8 cellular contexts compared by ENCODE assay signal in genomic region chr11:82902086-82902485, GRCh38. TPM values are rescaled to one million over a fixed set of nuclear protein-coding genes. Genes with fewer than 3 reads are reported as not detected.
DNase-seq lines count a peak whose midpoint lies in the region; ATAC-seq and TF ChIP-seq lines count a peak whose summit lies in the region.

No MANE protein-coding gene starts in this region.

- no peak for TF ChIP-seq POLR2A in IMR-90 (IDR thresholded peaks at IDR 0.05; ENCODE audit: low read depth, low read length)
- no peak for TF ChIP-seq POLR2A in breast epithelium (IDR thresholded peaks at IDR 0.05)

- H4K5ac ChIP-seq in IMR-90 (ENCODE audit: low read depth, low read length) = no peak overlapping the region

- H3K9me3 ChIP-seq in IMR-90 (ENCODE audit: control insufficient read depth, insufficient read depth, low read length) (no peaks in the 10 kb centered on the region), breast epithelium (no peaks in the 10 kb centered on the region)

- H3K79me1 ChIP-seq in IMR-90 (ENCODE audit: low read depth in 1 of 2, low read length in 2 of 2) = peaks cover 16 to 30% of the 10 kb centered on the region in 2 experiments

- H3K27ac Mint-ChIP-seq in naive B cell = peak overlapping the region; percentile 28 to 100 (median 100)

- ATAC-seq in IMR-90 (ENCODE audit: low read depth) (no peak), naive B cell (ENCODE audit: low read depth in 2 of 2) (no peak), GM19467 (IDR thresholded peaks at IDR 0.05; ENCODE audit: unreplicated experiment) (no peak)

- H3K4me1 Mint-ChIP-seq in naive B cell = peaks cover 46 to 53% (median 51%) of the 10 kb centered on the region in 3 donors

- 0% methylated on average over 3 of the region's 9 CpGs; no CpG with 5 or more reads in 1 of the 2 experiments for WGBS in IMR-90 (ENCODE audit: extremely low coverage in 2 of 2, insufficient read length in 1 of 2), 2 experiments

- H2BK20ac ChIP-seq in IMR-90 (ENCODE audit: low read depth, low read length) = no peak overlapping the region

- H4K20me1 ChIP-seq in IMR-90 (ENCODE audit: insufficient read depth, low read length) = no peaks in the 10 kb centered on the region

- H3K4me3 ChIP-seq in BJ (ENCODE audit: low read depth, low read length) = peak overlapping the region; percentile 62
- peak overlapping the region; percentile 64; the same call in 1 of the 2 replicates for H3K4me3 ChIP-seq in IMR-90 (ENCODE audit: insufficient read depth, low read depth, low read length)
- peak overlapping the region in 2 of 3 donors; percentile 67 to 94 for H3K4me3 ChIP-seq in breast epithelium

- DNase-seq in BJ (ENCODE audit: low read depth) (no peak), IMR-90 (no peak), breast epithelium (ENCODE audit: low spot score in 2 of 2) (no peak), naive B cell (no peak), NCI-H2227 treated with DMSO at 0.1 percent for 48 hours (lab: John Stamatoyannopoulos, UW) (no peak), NCI-H748 (lab: John Stamatoyannopoulos, UW; ENCODE audit: unreplicated experiment) (no peak)
- no peak for DNase-seq in activated CD4-positive, CD25-positive, alpha-beta regulatory T cell treated with anti-CD3 and anti-CD28 coated beads, Interleukin-2, amount 50 U/mL, for 72 hours

- H2AFZ ChIP-seq in IMR-90 (replicated peaks; ENCODE audit: low read length, poor library complexity) = peak overlapping the region; percentile 99

- POLR2A ChIA-PET in BJ (lab: Charles Lee) (interaction anchor here (0.7 to 1.0 kb wide), 2 partner anchors 255 to 363 kb away, joined by 5 to 6 read pairs; partner anchors contain the start of gene PCF11), IMR-90 (lab: Charles Lee; ENCODE audit: unreplicated experiment) (interaction anchor here (0.8 kb wide), 1 partner anchor 254 kb away, joined by 3 read pairs; the partner anchor contains the start of gene PCF11)

- H3K27me3 Mint-ChIP-seq in naive B cell = no peaks in the 10 kb centered on the region

- no peak overlapping the region for H3K23ac ChIP-seq in IMR-90 (ENCODE audit: low read depth, low read length)

- TF ChIP-seq RAD21 in IMR-90 (IDR thresholded peaks at IDR 0.05; ENCODE audit: low read length) = no peak

- peak overlapping the region; percentile 78 for H3K4me2 ChIP-seq in IMR-90 (ENCODE audit: low read depth, low read length)

- H2BK15ac ChIP-seq in IMR-90 (ENCODE audit: low read depth, low read length) = no peak overlapping the region

- CTCF ChIA-PET in BJ (lab: Yijun Ruan, JAX) (interaction anchor here (0.8 to 4.4 kb wide), 10 partner anchors 25 to 918 kb away, joined by 3 to 29 read pairs (median 7); no protein-coding TSS in a partner anchor), IMR-90 (lab: Yijun Ruan, JAX) (interaction anchor here (0.8 to 1.3 kb wide), 2 partner anchors 25 to 35 kb away, joined by 3 to 4 read pairs; no protein-coding TSS in a partner anchor)

- peak overlapping the region; percentile 91 to 100 (median 99) for H3K4me3 Mint-ChIP-seq in naive B cell

- dilution Hi-C loops in IMR-90 (cut with HindIII; ENCODE audit: low sequenced_read_pairs, unreplicated experiment) = no loop called here

- no peak overlapping the region for H2AK9ac ChIP-seq in IMR-90 (replicated peaks; ENCODE audit: low read depth, low read length, poor library complexity)

- no peak overlapping the region for H3K18ac ChIP-seq in IMR-90 (ENCODE audit: low read depth, low read length)

- H3K4ac ChIP-seq in IMR-90 (ENCODE audit: low read depth, low read length) = no peak overlapping the region

- no TSS peak for BruUV-seq in IMR-90 (replicated peaks; lab: Mats Ljungman, UMichigan)

- H3K36me3 ChIP-seq in BJ (ENCODE audit: control insufficient read depth, insufficient read depth, low read length) (no peaks in the 10 kb centered on the region), IMR-90 (ENCODE audit: control insufficient read depth, insufficient read depth, low read length) (no peaks in the 10 kb centered on the region), breast epithelium (no peaks in the 10 kb centered on the region)

- no peak overlapping the region for H3K27ac ChIP-seq in IMR-90 (ENCODE audit: insufficient read depth, low read length)
- H3K27ac ChIP-seq in breast epithelium = no peak overlapping the region

- no peaks in the 10 kb centered on the region for H3K9me3 Mint-ChIP-seq in naive B cell

- H3K4me1 ChIP-seq in IMR-90 (ENCODE audit: control insufficient read depth, insufficient read depth, low read length) (0 out of 2 replicates have a peak, but pooled peaks cover 1% of the 10 kb centered on the region), breast epithelium (peaks cover 0 to 18% of the 10 kb centered on the region in 2 donors)

- in situ Hi-C loops in IMR-90 (cut with MboI; ENCODE audit: low sequenced_read_pairs) = loop anchor here (10.0 to 25.0 kb wide), 3 partner anchors 173 to 910 kb away; partner anchors contain the start of gene RAB30

- H3K56ac ChIP-seq in IMR-90 (ENCODE audit: extremely low read depth, insufficient read depth, low read length) = peak overlapping the region; percentile 46; the same call in 1 of the 2 replicates

- peaks cover 0 to under 1% of the 10 kb centered on the region in 2 donors for H3K36me3 Mint-ChIP-seq in naive B cell

- H3K27me3 ChIP-seq in BJ (ENCODE audit: control insufficient read depth, insufficient read depth, low read length) = no peaks in the 10 kb centered on the region
- H3K27me3 ChIP-seq in IMR-90 (ENCODE audit: control insufficient read depth, insufficient read depth, low read length) = no peaks in the 10 kb centered on the region
- H3K27me3 ChIP-seq in breast epithelium = no peaks in the 10 kb centered on the region

- no peak overlapping the region for H2BK5ac ChIP-seq in IMR-90 (ENCODE audit: low read depth, low read length, poor library complexity, severe bottlenecking)

- no peak overlapping the region for H3K14ac ChIP-seq in IMR-90 (replicated peaks; ENCODE audit: low read depth, low read length)

- 0 out of 2 replicates have a peak, but pooled peaks cover 5% of the 10 kb centered on the region for H3K9me1 ChIP-seq in IMR-90 (ENCODE audit: insufficient read depth, low read length)

- H3K9ac ChIP-seq in IMR-90 (ENCODE audit: low read depth, low read length) = peak overlapping the region; percentile 30; the same call in 1 of the 2 replicates

- no peak overlapping the region for H2BK120ac ChIP-seq in IMR-90 (ENCODE audit: low read depth, low read length)

- no peak overlapping the region for H4K8ac ChIP-seq in IMR-90 (ENCODE audit: low read depth in 2 of 2, low read length in 2 of 2)

- intact Hi-C loops in IMR-90 (cut with micrococcal nuclease) = loop anchor here (5.0 kb wide), 1 partner anchor 385 kb away; the partner anchor contains the start of gene CCDC90B
- intact Hi-C loops in breast epithelium (cut with DNase I; ENCODE audit: low total_unique reads) = no loop called here

- TF ChIP-seq CTCF in BJ (IDR thresholded peaks at IDR 0.05; ENCODE audit: insufficient read depth, low read depth, low read length) (no peak), IMR-90 (conservative IDR thresholded peaks at IDR 0.05; ENCODE audit: low read depth, low read length) (no peak), breast epithelium (IDR thresholded peaks at IDR 0.05) (no peak)

- no peak overlapping the region for H4K91ac ChIP-seq in IMR-90 (ENCODE audit: insufficient read depth, low read depth, low read length)

- H2AK5ac ChIP-seq in IMR-90 (ENCODE audit: low read depth, low read length) = no peak overlapping the region

TF ChIP-seq in IMR-90, 13 proteins besides CTCF, POLR2A, EP300 and RAD21 (continues in another document):
- no peak for TF ChIP-seq CHD1 (IDR thresholded peaks at IDR 0.05; ENCODE audit: low read depth, low read length)
- TF ChIP-seq CEBPB (IDR thresholded peaks at IDR 0.05; ENCODE audit: low read depth, low read length) = no peak
- no peak for TF ChIP-seq ELK1 (IDR thresholded peaks at IDR 0.05; ENCODE audit: borderline replicate concordance, low read depth, low read length)
- TF ChIP-seq MXI1 (IDR thresholded peaks at IDR 0.05; ENCODE audit: borderline replicate concordance, low read depth, low read length) = no peak
- no peak for TF ChIP-seq NFE2L2 (IDR thresholded peaks at IDR 0.05; ENCODE audit: low read depth, low read length)
- TF ChIP-seq USF2 (IDR thresholded peaks at IDR 0.05; ENCODE audit: low read depth, low read length) = no peak
- no peak for TF ChIP-seq RFX5 (IDR thresholded peaks at IDR 0.05; ENCODE audit: low read depth, low read length)
- TF ChIP-seq MAFK (IDR thresholded peaks at IDR 0.05; ENCODE audit: low read depth, low read length) = no peak

RNA-seq across cellular contexts. Expression of gene DDIAS, which starts 0.6 kb away (rescaled TPM):
- polyA plus RNA-seq in BJ (2011; rRNA removed) (2.7 and 4.4 TPM in 2 replicates), IMR-90 (2012; rRNA removed) (4.3 and 4.6 TPM in 2 replicates), naive B cell (ENCODE audit: low read depth in 6 of 6) (1 to 10 TPM; 3.9 to 9.9 (median 7.8) TPM)
- 7.9 and 15.6 TPM in 2 replicates for polyA minus RNA-seq in BJ (2011; rRNA and poly(A)+ RNA removed)
- total RNA-seq in IMR-90 (2012; rRNA removed) (9.4 and 15.8 TPM in 2 replicates), breast epithelium (1 to 10 TPM in 2 of 3 donors, under 1 TPM in 1; 0.66 to 2.5 (median 1.3) TPM)
- 0.93 and 2.8 TPM in 2 replicates for polyA plus RNA-seq in IMR-90 (2012; cell fraction: cytosol; rRNA removed)
- polyA plus RNA-seq in IMR-90 (2012; cell fraction: nucleus; rRNA removed; ENCODE audit: low replicate concordance) = 0.61 and 2.6 TPM in 2 replicates

RNA-seq across cellular contexts. Expression of gene PRCP, which starts 1.9 kb away (rescaled TPM):
- polyA plus RNA-seq in BJ (2011; rRNA removed) (62.0 and 127 TPM in 2 replicates), IMR-90 (2012; rRNA removed) (56.8 and 64.9 TPM in 2 replicates), naive B cell (ENCODE audit: low read depth in 6 of 6) (100 to 1,000 TPM; 133 to 176 (median 152) TPM)
- 17.5 and 21.2 TPM in 2 replicates for polyA minus RNA-seq in BJ (2011; rRNA and poly(A)+ RNA removed)
- total RNA-seq in IMR-90 (2012; rRNA removed) (31.7 TPM in 2 replicates), breast epithelium (10 to 100 TPM; 54.4 to 87.7 (median 61.8) TPM)
- polyA plus RNA-seq in IMR-90 (2012; cell fraction: cytosol; rRNA removed) = 24.1 and 32.6 TPM in 2 replicates
- polyA plus RNA-seq in IMR-90 (2012; cell fraction: nucleus; rRNA removed; ENCODE audit: low replicate concordance) = 4.1 and 36.8 TPM in 2 replicates
